ENCODE assay signal across 17 cellular contexts in genomic region chr3:30183421-30183820, GRCh38.
DNase-seq lines count a peak whose midpoint lies in the region; ATAC-seq and TF ChIP-seq lines count a peak whose summit lies in the region.
"Had no signal": no experiment of that assay in that cellular context is flagged by ENCODE, and none has a peak within 500 bp of the region (broad histone marks: within the 10 kb centered on the region; RNA-seq: fewer than 3 reads in every experiment).

No MANE protein-coding gene starts in this region.

- H3K79me2 ChIP-seq in smooth muscle cell (ENCODE audit: low read depth): no peaks in the 10 kb centered on the region

- H3K27me3 Mint-ChIP-seq in brain (no peaks in the 10 kb centered on the region), nephron progenitor cell (ENCODE audit: low read depth, poor library complexity) (peaks cover 2% of the 10 kb centered on the region)

- H3K9ac ChIP-seq in smooth muscle cell (ENCODE audit: low read depth): no peak overlapping the region

- no peaks in the 10 kb centered on the region for H3K36me3 Mint-ChIP-seq in brain
- no peaks in the 10 kb centered on the region for H3K36me3 Mint-ChIP-seq in nephron progenitor cell (ENCODE audit: low read depth)
- H3K36me3 Mint-ChIP-seq: IgD-negative memory B cell had no signal

- H2AFZ ChIP-seq in smooth muscle cell (ENCODE audit: low read depth): peak overlapping the region; percentile 13
- H2AFZ ChIP-seq: GM23338 had no signal

- H3K27ac Mint-ChIP-seq in brain (peak overlapping the region in 3 of 5 experiments; percentile 25 to 59 (median 52)), nephron progenitor cell (peak overlapping the region; percentile 9)
- H3K27ac Mint-ChIP-seq: CD4-positive, alpha-beta T cell; GM23338 had no signal

- peaks cover 0 to 3% (median 0%) of the 10 kb centered on the region in 5 experiments for H3K9me3 Mint-ChIP-seq in brain
- no peaks in the 10 kb centered on the region for H3K9me3 Mint-ChIP-seq in nephron progenitor cell
- H3K9me3 Mint-ChIP-seq: CD4-positive, alpha-beta T cell; GM23338 had no signal

- ATAC-seq in HG03439 (IDR thresholded peaks at IDR 0.05; ENCODE audit: unreplicated experiment) (no peak), GM19463 (IDR thresholded peaks at IDR 0.05; ENCODE audit: unreplicated experiment) (no peak)
- ATAC-seq: GM23338, HepG2 had no signal

- TF ChIP-seq CTCF in brain (conservative IDR thresholded peaks at IDR 0.05) (no peak), nephron progenitor cell (IDR thresholded peaks at IDR 0.05) (no peak), smooth muscle cell (IDR thresholded peaks at IDR 0.05; ENCODE audit: borderline replicate concordance, insufficient read depth, poor library complexity, severe bottlenecking) (no peak)

- no peak overlapping the region for H3K4me3 ChIP-seq in smooth muscle cell
- H3K4me3 ChIP-seq: GM23338 had no signal

- H4K20me1 ChIP-seq in smooth muscle cell (ENCODE audit: low read depth): no peaks in the 10 kb centered on the region

- no peak overlapping the region for H3K4me3 Mint-ChIP-seq in brain
- H3K4me3 Mint-ChIP-seq in nephron progenitor cell: no peak overlapping the region
- H3K4me3 Mint-ChIP-seq: CD4-positive, alpha-beta T cell; GM23338; IgD-negative memory B cell had no signal

- no peaks in the 10 kb centered on the region for H3K4me1 ChIP-seq in smooth muscle cell (ENCODE audit: low read depth)
- H3K4me1 ChIP-seq: Caco-2 had no signal

- no peak overlapping the region for H3K4me2 ChIP-seq in smooth muscle cell
- H3K4me2 ChIP-seq: GM23338 had no signal

- no peaks in the 10 kb centered on the region for H3F3A ChIP-seq in smooth muscle cell (ENCODE audit: low read depth)

- H3K9me3 ChIP-seq in smooth muscle cell (replicated peaks; ENCODE audit: low read depth): no peaks in the 10 kb centered on the region
- H3K9me3 ChIP-seq: Caco-2 had no signal

- H3K36me3 ChIP-seq in smooth muscle cell (ENCODE audit: low read depth): no peaks in the 10 kb centered on the region

- H3K27me3 ChIP-seq in smooth muscle cell (ENCODE audit: low read depth): no peaks in the 10 kb centered on the region

- H3K4me1 Mint-ChIP-seq in brain (peaks cover 24% of the 10 kb centered on the region), nephron progenitor cell (no peaks in the 10 kb centered on the region)
- H3K4me1 Mint-ChIP-seq: IgD-negative memory B cell had no signal

- 89% methylated on average over 2 of the region's 2 CpGs for WGBS in smooth muscle cell (ENCODE audit: low lambda C conversion rate)

- DNase-seq in nephron progenitor cell (no peak), smooth muscle cell (lab: John Stamatoyannopoulos, UW; ENCODE audit: unreplicated experiment) (no peak), caudate nucleus (lab: John Stamatoyannopoulos, UW) (no peak)
- DNase-seq: ACHN; Caco-2; CD4-positive, alpha-beta T cell; DMS153; GF-D8; H7; KBM-7 had no signal

- no peak overlapping the region for H3K27ac ChIP-seq in smooth muscle cell (ENCODE audit: low read depth)
- H3K27ac ChIP-seq in caudate nucleus (ENCODE audit: low read depth, low read length): no peak overlapping the region
- H3K27ac ChIP-seq: C4-2B had no signal
